11 cellular contexts compared by ENCODE assay signal in the genomic region with DNA sequence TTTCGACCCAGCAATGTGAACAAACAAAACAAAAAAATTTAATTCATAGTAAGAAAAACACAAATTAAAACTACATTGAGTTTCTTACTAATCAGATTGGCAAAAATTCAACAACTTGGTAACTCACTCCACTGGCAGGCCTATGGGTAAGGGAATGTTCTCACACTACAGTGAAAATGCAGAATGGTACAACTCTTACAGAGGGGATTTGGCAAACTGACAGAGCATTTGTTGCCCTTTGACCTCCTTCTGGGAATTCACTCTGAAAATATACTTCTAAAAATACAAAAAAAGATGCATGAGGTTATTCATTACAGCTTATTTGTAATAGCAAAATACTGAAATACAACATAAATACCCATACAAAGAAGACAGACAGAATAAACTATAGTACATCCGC. TPM values are rescaled to one million over a fixed set of nuclear protein-coding genes. Genes with fewer than 3 reads are reported as not detected.
"Had no signal": no experiment of that assay in that cellular context is flagged by ENCODE, and none has a peak within 500 bp of the region (broad histone marks: within the 10 kb centered on the region; RNA-seq: fewer than 3 reads in every experiment).

No MANE protein-coding gene starts in this region.

- H3K4me1 Mint-ChIP-seq: nephron progenitor cell had no signal

- H3K27ac ChIP-seq: skin epidermis, stomach had no signal

- DNase-seq: activated CD4-positive, alpha-beta T cell treated with anti-CD3 and anti-CD28 coated beads for 48 hours; activated naive CD4-positive, alpha-beta T cell; left colon; nephron progenitor cell; stimulated activated CD4-positive, alpha-beta T cell treated with anti-CD3 and anti-CD28 coated beads, Interleukin-4, amount 100 ng/mL, for 4 hours; stomach had no signal

- H3K4me3 ChIP-seq: skin epidermis, stomach had no signal

- H3K27ac Mint-ChIP-seq: activated T-helper 1 cell treated with anti-CD3 and anti-CD28 coated beads, Interleukin-12 subunit alpha, Interleukin-12 subunit beta, Interleukin-2, Interleukin-4 antibody, amounts not matched to agents 30 ng/mL and 10 ng/mL and 1 ng/mL, durations not matched to agents 14 hours and 24 hours and 36 hours; nephron progenitor cell had no signal

- H3K4me1 ChIP-seq: stomach had no signal

- H3K27me3 ChIP-seq: stomach had no signal

- H3K9me3 ChIP-seq: stomach had no signal

- ATAC-seq: left colon had no signal

- H3K4me3 Mint-ChIP-seq: activated T-helper 1 cell treated with anti-CD3 and anti-CD28 coated beads, Interleukin-12 subunit alpha, Interleukin-12 subunit beta, Interleukin-2, Interleukin-4 antibody, amounts not matched to agents 30 ng/mL and 10 ng/mL and 1 ng/mL, durations not matched to agents 14 hours and 24 hours and 36 hours; nephron progenitor cell; T-cell had no signal

- H3K27me3 Mint-ChIP-seq: T-cell had no signal

RNA-seq across cellular contexts. Expression of a gene that starts 32.8 kb away (rescaled TPM):
- total RNA-seq: epithelial cell of proximal tubule, osteocyte had no signal
